8 cellular contexts compared by ENCODE assay signal in the genomic region with DNA sequence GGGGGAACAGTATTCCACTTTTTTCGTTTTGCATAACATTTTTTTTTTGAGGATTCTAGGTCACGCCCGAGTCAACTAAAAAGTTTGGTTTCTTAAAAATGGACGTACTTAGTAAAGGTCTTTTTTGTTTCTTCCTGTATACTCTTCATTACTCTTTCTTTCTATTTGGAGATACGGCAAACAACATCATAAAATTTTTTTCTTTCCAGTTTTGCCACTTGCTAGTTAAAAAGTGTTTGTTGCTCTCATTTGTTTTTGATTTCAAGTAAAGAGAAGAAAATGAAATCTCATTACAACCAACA. TPM values are rescaled to one million over a fixed set of nuclear protein-coding genes. Genes with fewer than 3 reads are reported as not detected.
DNase-seq lines count a peak whose midpoint lies in the region; ATAC-seq and TF ChIP-seq lines count a peak whose summit lies in the region.

No MANE protein-coding gene starts in this region.

- TF ChIP-seq CTCF in heart left ventricle (IDR thresholded peaks at IDR 0.05) (no peak), brain (conservative IDR thresholded peaks at IDR 0.05) (no peak), lung (IDR thresholded peaks at IDR 0.05; ENCODE audit: control extremely low read depth, extremely low read depth) (no peak), upper lobe of right lung (IDR thresholded peaks at IDR 0.05) (no peak)

- TF ChIP-seq POLR2A in heart left ventricle (IDR thresholded peaks at IDR 0.05), result no peak

- no peaks in the 10 kb centered on the region for H3K27me3 ChIP-seq in heart left ventricle
- H3K27me3 ChIP-seq in lung (ENCODE audit: control insufficient read depth, insufficient read depth), result no peaks in the 10 kb centered on the region
- H3K27me3 ChIP-seq in upper lobe of right lung, result no peaks in the 10 kb centered on the region

- H3K36me3 Mint-ChIP-seq in brain, result peaks cover 14% of the 10 kb centered on the region

- peaks cover 9% of the 10 kb centered on the region for H3K27me3 Mint-ChIP-seq in brain

- intact Hi-C loops in heart left ventricle (cut with DNase I), result loop anchor here (5.0 to 10.0 kb wide), 10 partner anchors 60 to 715 kb away; partner anchors contain the start of genes MPZL1 (in 5 of the 10), POU2F1 (in 1 of the 10) and TIPRL (in 1 of the 10)
- intact Hi-C loops in left cardiac atrium (cut with DNase I), result loop anchor here in 1 of 2 donors (10.0 kb wide), 1 partner anchor 223 kb away; no protein-coding TSS in a partner anchor
- intact Hi-C loops in upper lobe of right lung (cut with DNase I), result no loop called here

- WGBS in heart left ventricle, 4 donors, result 0 to 2% (median 1%) methylated on average over 5 of the region's 5 CpGs
- WGBS in lung, 2 donors, result 1% methylated on average over 5 of the region's 5 CpGs

- H3K4me1 Mint-ChIP-seq in brain, result peaks cover 58% of the 10 kb centered on the region

- H3K4me1 ChIP-seq in heart left ventricle, result peaks cover 0 to 62% (median 33%) of the 10 kb centered on the region in 12 donors
- peaks cover 2 to 6% of the 10 kb centered on the region in 2 donors for H3K4me1 ChIP-seq in lung (ENCODE audit: control insufficient read depth in 2 of 2, insufficient read depth in 2 of 2, low read length in 2 of 2)
- peaks cover 28% of the 10 kb centered on the region for H3K4me1 ChIP-seq in upper lobe of right lung

- H3K9me3 Mint-ChIP-seq in brain, result no peaks in the 10 kb centered on the region

- DNase-seq in heart left ventricle, result no peak
- no peak for DNase-seq in left cardiac atrium
- no peak for DNase-seq in lung (ENCODE audit: low spot score)
- DNase-seq in upper lobe of right lung, result no peak
- no peak for DNase-seq in cortex of kidney (lab: John Stamatoyannopoulos, UW)
- no peak for DNase-seq in GF-D8 (lab: John Stamatoyannopoulos, UW)

- H3K27ac ChIP-seq in heart left ventricle, result peak overlapping the region; percentile 93 to 99 (median 96)
- peak overlapping the region; percentile 97 to 98 for H3K27ac ChIP-seq in lung (ENCODE audit: low read depth in 1 of 2, low read length in 1 of 2)
- peak overlapping the region; percentile 97 for H3K27ac ChIP-seq in upper lobe of right lung

- peak overlapping the region; percentile 72 to 97 (median 82) for H3K4me3 ChIP-seq in heart left ventricle
- peak overlapping the region; percentile 75 for H3K4me3 ChIP-seq in lung
- H3K4me3 ChIP-seq in upper lobe of right lung, result peak overlapping the region; percentile 83

- peak overlapping the region; percentile 85 to 100 (median 94) for H3K27ac Mint-ChIP-seq in brain

- ATAC-seq in heart left ventricle, result no peak
- no peak for ATAC-seq in left cardiac atrium
- ATAC-seq in lung (ENCODE audit: insufficient read depth, low FRiP score), result no peak
- no peak for ATAC-seq in upper lobe of right lung
- ATAC-seq in GM18858 (IDR thresholded peaks at IDR 0.05; ENCODE audit: unreplicated experiment), result no peak

- H3K9me3 ChIP-seq in heart left ventricle (no peaks in the 10 kb centered on the region), lung (ENCODE audit: control insufficient read depth in 2 of 2, insufficient read depth in 1 of 2, low read length in 1 of 2) (peaks cover 0 to 2% of the 10 kb centered on the region in 2 donors), upper lobe of right lung (no peaks in the 10 kb centered on the region)

- H3K36me3 ChIP-seq in heart left ventricle, result peaks cover 0 to 6% (median 0%) of the 10 kb centered on the region in 9 donors
- H3K36me3 ChIP-seq in lung (ENCODE audit: control insufficient read depth in 2 of 2, insufficient read depth in 2 of 2, low read length in 2 of 2), result peaks cover 0 to 1% of the 10 kb centered on the region in 2 donors
- no peaks in the 10 kb centered on the region for H3K36me3 ChIP-seq in upper lobe of right lung

- peak overlapping the region; percentile 92 to 99 (median 97) for H3K4me3 Mint-ChIP-seq in brain

RNA-seq across cellular contexts. Expression of gene MPC2, which starts 0.8 kb away (rescaled TPM):
- 100 to 1,000 TPM in 8 of 9 donors, 10 to 100 TPM in 1; 69.5 to 260 (median 214) TPM for total RNA-seq in heart left ventricle
- 100 to 1,000 TPM; 163 to 206 TPM for polyA plus RNA-seq in heart left ventricle
- 100 to 1,000 TPM; 153 to 172 TPM for total RNA-seq in left cardiac atrium
- 77.0 TPM for polyA plus RNA-seq in brain (ENCODE audit: insufficient read depth, low read depth, low replicate concordance)
- total RNA-seq in lung, result 10 to 100 TPM; 48.1 to 56.4 TPM
- polyA plus RNA-seq in lung, result 10 to 100 TPM; 32.8 to 50.6 TPM
- total RNA-seq in upper lobe of right lung, result 40.5 TPM

RNA-seq across cellular contexts. Expression of gene DCAF6, which starts 1.2 kb away (rescaled TPM):
- total RNA-seq in heart left ventricle, result 100 to 1,000 TPM; 145 to 245 (median 180) TPM
- 100 to 1,000 TPM in 1 of 2 donors, 10 to 100 TPM in 1; 66.9 to 109 TPM for polyA plus RNA-seq in heart left ventricle
- total RNA-seq in left cardiac atrium, result 100 to 1,000 TPM; 129 TPM
- polyA plus RNA-seq in brain (ENCODE audit: insufficient read depth, low read depth, low replicate concordance), result 19.0 TPM
- 100 to 1,000 TPM in 1 of 2 donors, 10 to 100 TPM in 1; 35.7 to 120 TPM for total RNA-seq in lung
- 10 to 100 TPM; 19.7 to 20.8 TPM for polyA plus RNA-seq in lung
- 49.9 TPM for total RNA-seq in upper lobe of right lung

RNA-seq across cellular contexts. Expression of gene ADCY10, which starts 23.7 kb away (rescaled TPM):
- under 1 TPM in 8 of 9 donors, not detected in 1; 0.07 to 0.83 (median 0.48) TPM for total RNA-seq in heart left ventricle
- under 1 TPM; 0.19 to 0.25 TPM for polyA plus RNA-seq in heart left ventricle
- total RNA-seq in left cardiac atrium, result under 1 TPM; 0.06 to 0.21 TPM
- polyA plus RNA-seq in brain (ENCODE audit: insufficient read depth, low read depth, low replicate concordance), result not detected
- total RNA-seq in lung, result under 1 TPM in 1 of 2 donors, not detected in 1; 0.09 TPM
- polyA plus RNA-seq in lung, result under 1 TPM; 0.06 to 0.10 TPM
- total RNA-seq in upper lobe of right lung, result 0.29 TPM
